In genomic region chr6:20542927-20543602, GRCh38 we compare ENCODE assay signal across 10 cellular contexts.
DNase-seq lines count a peak whose midpoint lies in the region; ATAC-seq and TF ChIP-seq lines count a peak whose summit lies in the region.
"Had no signal": no experiment of that assay in that cellular context is flagged by ENCODE, and none has a peak within 500 bp of the region (broad histone marks: within the 10 kb centered on the region; RNA-seq: fewer than 3 reads in every experiment).

No MANE protein-coding gene starts in this region.

- peak overlapping the region; percentile 37 for H3K4me3 Mint-ChIP-seq in activated naive CD8-positive, alpha-beta T cell
- no peak overlapping the region for H3K4me3 Mint-ChIP-seq in stimulated activated effector memory CD8-positive, alpha-beta T cell treated with anti-CD3 and anti-CD28 coated beads, Interleukin-12 subunit alpha, Interleukin-12 subunit beta, amount 100 ng/mL, for 72 hours
- H3K4me3 Mint-ChIP-seq: naive B cell, T-cell had no signal

- peak overlapping the region; percentile 7 for H3K27ac Mint-ChIP-seq in activated naive CD8-positive, alpha-beta T cell
- H3K27ac Mint-ChIP-seq in stimulated activated effector memory CD8-positive, alpha-beta T cell treated with anti-CD3 and anti-CD28 coated beads, Interleukin-12 subunit alpha, Interleukin-12 subunit beta, amount 100 ng/mL, for 72 hours: peak overlapping the region; percentile 11
- H3K27ac Mint-ChIP-seq: naive B cell, T-cell had no signal

- peak in 1 of 2 donors; percentile 52 for DNase-seq in stimulated activated effector memory CD8-positive, alpha-beta T cell treated with anti-CD3 and anti-CD28 coated beads, Interleukin-12 subunit alpha, Interleukin-12 subunit beta, amount 100 ng/mL, for 72 hours (ENCODE audit: low spot score in 2 of 2)
- DNase-seq in HK-2 (ENCODE audit: unreplicated experiment): no peak
- no peak for DNase-seq in hypothalamus (lab: John Stamatoyannopoulos, UW)
- DNase-seq in 8988T: no peak
- DNase-seq: naive B cell, T-cell had no signal

- TF ChIP-seq RAD21 in Ishikawa (IDR thresholded peaks at IDR 0.05; ENCODE audit: low read depth): no peak

- H3K36me3 Mint-ChIP-seq in activated naive CD8-positive, alpha-beta T cell: peaks cover 18% of the 10 kb centered on the region
- peaks cover 71% of the 10 kb centered on the region for H3K36me3 Mint-ChIP-seq in stimulated activated effector memory CD8-positive, alpha-beta T cell treated with anti-CD3 and anti-CD28 coated beads, Interleukin-12 subunit alpha, Interleukin-12 subunit beta, amount 100 ng/mL, for 72 hours

- peak; percentile 97 for ATAC-seq in GM18508 (IDR thresholded peaks at IDR 0.05; ENCODE audit: insufficient read depth, unreplicated experiment)
- peak; percentile 98 for ATAC-seq in GM21723 (IDR thresholded peaks at IDR 0.05; ENCODE audit: unreplicated experiment)
- peak; percentile 98 for ATAC-seq in stimulated activated effector memory CD8-positive, alpha-beta T cell treated with anti-CD3 and anti-CD28 coated beads, Interleukin-12 subunit alpha, Interleukin-12 subunit beta, amount 100 ng/mL, for 72 hours

- no peaks in the 10 kb centered on the region for H3K9me3 Mint-ChIP-seq in activated naive CD8-positive, alpha-beta T cell (ENCODE audit: low read depth)
- no peaks in the 10 kb centered on the region for H3K9me3 Mint-ChIP-seq in stimulated activated effector memory CD8-positive, alpha-beta T cell treated with anti-CD3 and anti-CD28 coated beads, Interleukin-12 subunit alpha, Interleukin-12 subunit beta, amount 100 ng/mL, for 72 hours
- H3K9me3 Mint-ChIP-seq: T-cell had no signal

- H3K4me1 Mint-ChIP-seq in activated naive CD8-positive, alpha-beta T cell (ENCODE audit: low read depth): peaks cover 44% of the 10 kb centered on the region
- H3K4me1 Mint-ChIP-seq in stimulated activated effector memory CD8-positive, alpha-beta T cell treated with anti-CD3 and anti-CD28 coated beads, Interleukin-12 subunit alpha, Interleukin-12 subunit beta, amount 100 ng/mL, for 72 hours: peaks cover 43% of the 10 kb centered on the region

- H3K27me3 Mint-ChIP-seq in activated naive CD8-positive, alpha-beta T cell: no peaks in the 10 kb centered on the region
- H3K27me3 Mint-ChIP-seq: naive B cell, T-cell had no signal

- no peak for TF ChIP-seq EP300 in Ishikawa (IDR thresholded peaks at IDR 0.05; ENCODE audit: borderline replicate concordance)

TF ChIP-seq in Ishikawa, 13 proteins besides CTCF, POLR2A, EP300 and RAD21:
- TF ChIP-seq TAF1 (IDR thresholded peaks at IDR 0.05; ENCODE audit: low read depth) (no peak), NFIC (IDR thresholded peaks at IDR 0.05) (peak; percentile 65), MAX (IDR thresholded peaks at IDR 0.05) (no peak), CEBPB (IDR thresholded peaks at IDR 0.05) (peak; percentile 84), ZBTB7A (IDR thresholded peaks at IDR 0.05; ENCODE audit: low read depth) (no peak)
- TF ChIP-seq, protein P1, sequence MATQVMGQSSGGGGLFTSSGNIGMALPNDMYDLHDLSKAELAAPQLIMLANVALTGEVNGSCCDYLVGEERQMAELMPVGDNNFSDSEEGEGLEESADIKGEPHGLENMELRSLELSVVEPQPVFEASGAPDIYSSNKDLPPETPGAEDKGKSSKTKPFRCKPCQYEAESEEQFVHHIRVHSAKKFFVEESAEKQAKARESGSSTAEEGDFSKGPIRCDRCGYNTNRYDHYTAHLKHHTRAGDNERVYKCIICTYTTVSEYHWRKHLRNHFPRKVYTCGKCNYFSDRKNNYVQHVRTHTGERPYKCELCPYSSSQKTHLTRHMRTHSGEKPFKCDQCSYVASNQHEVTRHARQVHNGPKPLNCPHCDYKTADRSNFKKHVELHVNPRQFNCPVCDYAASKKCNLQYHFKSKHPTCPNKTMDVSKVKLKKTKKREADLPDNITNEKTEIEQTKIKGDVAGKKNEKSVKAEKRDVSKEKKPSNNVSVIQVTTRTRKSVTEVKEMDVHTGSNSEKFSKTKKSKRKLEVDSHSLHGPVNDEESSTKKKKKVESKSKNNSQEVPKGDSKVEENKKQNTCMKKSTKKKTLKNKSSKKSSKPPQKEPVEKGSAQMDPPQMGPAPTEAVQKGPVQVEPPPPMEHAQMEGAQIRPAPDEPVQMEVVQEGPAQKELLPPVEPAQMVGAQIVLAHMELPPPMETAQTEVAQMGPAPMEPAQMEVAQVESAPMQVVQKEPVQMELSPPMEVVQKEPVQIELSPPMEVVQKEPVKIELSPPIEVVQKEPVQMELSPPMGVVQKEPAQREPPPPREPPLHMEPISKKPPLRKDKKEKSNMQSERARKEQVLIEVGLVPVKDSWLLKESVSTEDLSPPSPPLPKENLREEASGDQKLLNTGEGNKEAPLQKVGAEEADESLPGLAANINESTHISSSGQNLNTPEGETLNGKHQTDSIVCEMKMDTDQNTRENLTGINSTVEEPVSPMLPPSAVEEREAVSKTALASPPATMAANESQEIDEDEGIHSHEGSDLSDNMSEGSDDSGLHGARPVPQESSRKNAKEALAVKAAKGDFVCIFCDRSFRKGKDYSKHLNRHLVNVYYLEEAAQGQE (IDR thresholded peaks at IDR 0.05; ENCODE audit: low read depth): no peak
- TF ChIP-seq, protein P2, sequence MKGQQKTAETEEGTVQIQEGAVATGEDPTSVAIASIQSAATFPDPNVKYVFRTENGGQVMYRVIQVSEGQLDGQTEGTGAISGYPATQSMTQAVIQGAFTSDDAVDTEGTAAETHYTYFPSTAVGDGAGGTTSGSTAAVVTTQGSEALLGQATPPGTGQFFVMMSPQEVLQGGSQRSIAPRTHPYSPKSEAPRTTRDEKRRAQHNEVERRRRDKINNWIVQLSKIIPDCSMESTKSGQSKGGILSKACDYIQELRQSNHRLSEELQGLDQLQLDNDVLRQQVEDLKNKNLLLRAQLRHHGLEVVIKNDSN (IDR thresholded peaks at IDR 0.05): no peak
